20 cellular contexts compared by ENCODE assay signal in genomic region chr7:115721293-115721920, GRCh38.
"Had no signal": no experiment of that assay in that cellular context is flagged by ENCODE, and none has a peak within 500 bp of the region (broad histone marks: within the 10 kb centered on the region; RNA-seq: fewer than 3 reads in every experiment).

No MANE protein-coding gene starts in this region.

- H3K4me3 ChIP-seq: esophagus muscularis mucosa, gastrocnemius medialis, heart right ventricle, psoas muscle, right lobe of liver, testis, transverse colon had no signal

- DNase-seq: effector memory CD8-positive, alpha-beta T cell; gastrocnemius medialis; heart right ventricle; hypothalamus; mammary epithelial cell; naive thymus-derived CD4-positive, alpha-beta T cell; nephron progenitor cell; psoas muscle; retina; right lobe of liver; stimulated activated CD4-positive, alpha-beta T cell treated with anti-CD3 and anti-CD28 coated beads, Interleukin-15, amount 100 ng/mL, for 24 hours; stimulated activated CD4-positive, alpha-beta T cell treated with anti-CD3 and anti-CD28 coated beads, Interleukin-1b, Interleukin-23, amount 100 ng/mL, for 48 hours; stimulated activated CD4-positive, alpha-beta T cell treated with anti-CD3 and anti-CD28 coated beads, Interleukin-4, amount 100 ng/mL, for 24 hours; stimulated activated naive B cell treated with anti-CD40 and anti-IgM and Interleukin-4, amounts not matched to agents 10 μg/mL and 1 μg/mL and 100 μg/mL, for 72 hours; stimulated activated naive CD8-positive, alpha-beta T cell treated with anti-CD3 and anti-CD28 coated beads, Interleukin-15, amount 100 ng/mL, for 72 hours; testis; transverse colon had no signal

- H3K27me3 ChIP-seq: esophagus muscularis mucosa, gastrocnemius medialis, heart right ventricle, neutrophil, right lobe of liver, testis, transverse colon had no signal

- H3K27ac ChIP-seq: epithelial cell of prostate, esophagus muscularis mucosa, gastrocnemius medialis, heart right ventricle, neutrophil, psoas muscle, right lobe of liver, testis, transverse colon had no signal

- H3K36me3 ChIP-seq: esophagus muscularis mucosa, gastrocnemius medialis, heart right ventricle, neutrophil, right lobe of liver, transverse colon had no signal

- H3K4me1 ChIP-seq: esophagus muscularis mucosa, gastrocnemius medialis, heart right ventricle, psoas muscle, right lobe of liver, testis had no signal

- H3K9me3 ChIP-seq: esophagus muscularis mucosa, gastrocnemius medialis, heart right ventricle, neutrophil, psoas muscle, right lobe of liver, testis, transverse colon had no signal
